ENCODE assay signal across 8 cellular contexts in the genomic region with DNA sequence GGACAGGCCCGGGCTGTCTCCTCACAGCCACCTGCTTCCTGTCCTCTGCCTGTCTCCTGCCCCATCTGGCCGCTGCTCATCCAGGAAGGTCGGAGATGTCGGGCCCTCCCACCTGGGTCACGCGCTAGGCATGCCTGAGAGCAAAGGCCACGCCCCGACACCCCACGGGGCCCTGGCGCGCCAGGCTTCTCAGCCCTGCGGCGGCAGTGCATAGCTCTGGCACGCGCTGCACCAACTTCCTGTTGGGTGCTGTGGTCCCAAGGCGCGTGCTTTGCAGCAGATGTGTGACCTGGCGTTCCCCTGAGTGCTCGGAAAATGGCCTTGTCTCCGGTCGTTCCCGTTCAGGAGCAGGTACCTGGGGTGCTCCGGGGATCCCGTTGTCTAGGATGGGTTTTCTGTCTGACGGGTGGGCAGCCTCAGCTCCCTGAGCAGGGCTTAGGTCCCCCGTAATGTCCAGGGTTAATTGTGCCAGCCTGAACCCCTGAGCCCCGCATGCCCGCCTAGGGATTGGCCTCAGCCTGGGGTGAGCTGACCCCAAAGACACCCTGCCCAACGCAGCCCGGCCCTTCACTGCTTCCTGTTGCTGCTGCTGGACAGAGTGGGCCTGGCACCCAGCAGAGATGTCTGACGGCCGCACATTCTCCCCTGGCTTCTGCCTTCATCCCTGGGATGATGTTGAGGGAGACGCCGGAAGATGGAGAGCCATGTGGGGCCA. TPM values are rescaled to one million over a fixed set of nuclear protein-coding genes. Genes with fewer than 3 reads are reported as not detected.
DNase-seq lines count a peak whose midpoint lies in the region; ATAC-seq and TF ChIP-seq lines count a peak whose summit lies in the region.

No MANE protein-coding gene starts in this region.

- H3K4me1 Mint-ChIP-seq in activated naive CD8-positive, alpha-beta T cell treated with anti-CD3 and anti-CD28 coated beads, Interleukin-2, amount 10 ng/mL, durations not matched to agents 7 days and 5 days = peaks cover 45% of the 10 kb centered on the region

- DNase-seq in GM06990 (ENCODE audit: extremely low read depth, insufficient read length) (peak; percentile 94), Kasumi-1 (lab: John Stamatoyannopoulos, UW) (peak; percentile 90 to 94), SW480 (ENCODE audit: low spot score) (peak; percentile 95), kidney glomerular epithelial cell (lab: John Stamatoyannopoulos, UW) (peak; percentile 1), H4 (ENCODE audit: low spot score) (no peak)
- peak; percentile 91 for DNase-seq in activated naive CD8-positive, alpha-beta T cell treated with anti-CD3 and anti-CD28 coated beads, Interleukin-2, amount 10 ng/mL, durations not matched to agents 7 days and 5 days
- peak; percentile 87 to 97 (median 88) for DNase-seq in stimulated activated CD4-positive, alpha-beta T cell treated with anti-CD3 and anti-CD28 coated beads, TNF-alpha, amount 100 ng/mL, for 24 hours (ENCODE audit: low read depth in 3 of 3)

- peak overlapping the region; percentile 75 for H3K4me3 ChIP-seq in GM06990 (replicated peaks; ENCODE audit: low read depth, low read length)

- TF ChIP-seq CTCF in GM06990 (IDR thresholded peaks at IDR 0.05; ENCODE audit: insufficient read depth, low read length, poor library complexity, severe bottlenecking) = no peak

- H3K27ac Mint-ChIP-seq in activated naive CD8-positive, alpha-beta T cell treated with anti-CD3 and anti-CD28 coated beads, Interleukin-2, amount 10 ng/mL, durations not matched to agents 7 days and 5 days = peak overlapping the region; percentile 99

- H3K9me3 Mint-ChIP-seq in activated naive CD8-positive, alpha-beta T cell treated with anti-CD3 and anti-CD28 coated beads, Interleukin-2, amount 10 ng/mL, durations not matched to agents 7 days and 5 days = peaks cover 6% of the 10 kb centered on the region

- H3K27me3 ChIP-seq in GM06990 (replicated peaks; ENCODE audit: control insufficient read depth, insufficient read depth, low read length) = no peaks in the 10 kb centered on the region

- no peaks in the 10 kb centered on the region for H3K27me3 Mint-ChIP-seq in activated naive CD8-positive, alpha-beta T cell treated with anti-CD3 and anti-CD28 coated beads, Interleukin-2, amount 10 ng/mL, durations not matched to agents 7 days and 5 days

- POLR2A ChIA-PET in activated naive CD8-positive, alpha-beta T cell treated with anti-CD3 and anti-CD28 coated beads, Interleukin-2, amount 10 ng/mL, durations not matched to agents 7 days and 5 days (lab: Charles Lee) = interaction anchor here (0.7 to 4.5 kb wide), 11 partner anchors 11 to 574 kb away, joined by 3 to 101 read pairs (median 3); a partner anchor contains a TSS

- H3K4me3 Mint-ChIP-seq in activated naive CD8-positive, alpha-beta T cell treated with anti-CD3 and anti-CD28 coated beads, Interleukin-2, amount 10 ng/mL, durations not matched to agents 7 days and 5 days = peak overlapping the region; percentile 99

- ATAC-seq in GM21825 (IDR thresholded peaks at IDR 0.05; ENCODE audit: unreplicated experiment) = peak; percentile 73
- peak; percentile 79 for ATAC-seq in activated naive CD8-positive, alpha-beta T cell treated with anti-CD3 and anti-CD28 coated beads, Interleukin-2, amount 10 ng/mL, durations not matched to agents 7 days and 5 days (ENCODE audit: low read depth)

- peaks cover 4% of the 10 kb centered on the region; the same call in 1 of the 2 replicates for H3K36me3 ChIP-seq in GM06990 (ENCODE audit: control insufficient read depth, insufficient read depth, low read length)

- peaks cover 41% of the 10 kb centered on the region for H3K36me3 Mint-ChIP-seq in activated naive CD8-positive, alpha-beta T cell treated with anti-CD3 and anti-CD28 coated beads, Interleukin-2, amount 10 ng/mL, durations not matched to agents 7 days and 5 days

RNA-seq across cellular contexts. Expression of a gene that starts 19.4 kb away (rescaled TPM):
- 100 to 1,000 TPM; 290 to 307 TPM for total RNA-seq in activated naive CD8-positive, alpha-beta T cell treated with anti-CD3 and anti-CD28 coated beads, Interleukin-2, amount 10 ng/mL, durations not matched to agents 7 days and 5 days
- 3.6 and 4.0 TPM in 2 replicates for total RNA-seq in H4 (2014; rRNA removed; shearing (Covaris generic))

RNA-seq across cellular contexts. Expression of a gene that starts 34.0 kb away (rescaled TPM):
- 10 to 100 TPM; 16.4 to 17.5 TPM for total RNA-seq in activated naive CD8-positive, alpha-beta T cell treated with anti-CD3 and anti-CD28 coated beads, Interleukin-2, amount 10 ng/mL, durations not matched to agents 7 days and 5 days
- 2.4 and 12.0 TPM in 2 replicates for total RNA-seq in H4 (2014; rRNA removed; shearing (Covaris generic))

Comparison
In these comparisons a context has a peak if more than half of its experiments do, and no peak if none do; other contexts are left out.
1. RNA of a gene that starts 19.4 kb away (total RNA-seq): 290 to 307 TPM in activated naive CD8-positive, alpha-beta T cell treated with anti-CD3 and anti-CD28 coated beads, Interleukin-2, amount 10 ng/mL, durations not matched to agents 7 days and 5 days; 3.6 to 4.0 TPM in H4; every median in the first group is over 10 times any median in the second.